Comparison of ENCODE assay signal across 12 cellular contexts in genomic region chr9:121876658-121877271, GRCh38.
DNase-seq lines count a peak whose midpoint lies in the region; ATAC-seq and TF ChIP-seq lines count a peak whose summit lies in the region.
"Had no signal": no experiment of that assay in that cellular context is flagged by ENCODE, and none has a peak within 500 bp of the region (broad histone marks: within the 10 kb centered on the region; RNA-seq: fewer than 3 reads in every experiment).

No MANE protein-coding gene starts in this region.

- H3K9me2 ChIP-seq in PC-3 (replicated peaks; ENCODE audit: low read length) = no peaks in the 10 kb centered on the region
- H3K9me2 ChIP-seq in hepatocyte (replicated peaks; ENCODE audit: insufficient read depth) = no peaks in the 10 kb centered on the region

- no peak overlapping the region for H3K9ac ChIP-seq in PC-3 (ENCODE audit: low read length)
- H3K9ac ChIP-seq: neural progenitor cell had no signal

- H2AFZ ChIP-seq in PC-3 (ENCODE audit: low read length) = no peak overlapping the region
- no peak overlapping the region for H2AFZ ChIP-seq in hepatocyte
- H2AFZ ChIP-seq: neural progenitor cell had no signal

- WGBS in hepatocyte (ENCODE audit: low lambda C conversion rate, missing lambda C conversion rate) = 86% methylated on average over 13 of the region's 13 CpGs

- no peaks in the 10 kb centered on the region for H3K79me2 ChIP-seq in PC-3 (ENCODE audit: low read length)
- no peaks in the 10 kb centered on the region for H3K79me2 ChIP-seq in hepatocyte

- POLR2A ChIA-PET in PC-3 (lab: Charles Lee; ENCODE audit: unreplicated experiment) = no interaction called here

- no TSS peak for BruUV-seq in PC-3 (replicated peaks; lab: Mats Ljungman, UMichigan)

- H3K4me2 ChIP-seq in PC-3 (ENCODE audit: low read length) (no peak overlapping the region), hepatocyte (no peak overlapping the region)
- H3K4me2 ChIP-seq: neural progenitor cell had no signal

- CTCF ChIA-PET in PC-3 (lab: Charles Lee) = no interaction called here

- H3K9me3 ChIP-seq in PC-3 (ENCODE audit: low read length) = no peaks in the 10 kb centered on the region
- no peaks in the 10 kb centered on the region for H3K9me3 ChIP-seq in hepatocyte (ENCODE audit: low read depth)
- H3K9me3 ChIP-seq: BE2C had no signal

- peaks cover 2% of the 10 kb centered on the region; the same call in 1 of the 2 replicates for H3K4me1 ChIP-seq in PC-3 (ENCODE audit: insufficient read depth, low read length)
- H3K4me1 ChIP-seq in hepatocyte (ENCODE audit: insufficient read depth) = no peaks in the 10 kb centered on the region
- H3K4me1 ChIP-seq: BE2C had no signal

- no peaks in the 10 kb centered on the region for H3K36me3 ChIP-seq in PC-3 (ENCODE audit: low read depth, low read length)
- H3K36me3 ChIP-seq in hepatocyte (replicated peaks; ENCODE audit: insufficient read depth, low read depth) = no peaks in the 10 kb centered on the region
- H3K36me3 ChIP-seq: BE2C, neural progenitor cell had no signal

- H4K20me1 ChIP-seq in PC-3 (ENCODE audit: low read length) (no peaks in the 10 kb centered on the region), hepatocyte (ENCODE audit: insufficient read depth, poor library complexity, severe bottlenecking) (no peaks in the 10 kb centered on the region)

- H3K27me3 ChIP-seq in PC-3 (ENCODE audit: low read length) = no peaks in the 10 kb centered on the region
- H3K27me3 ChIP-seq in hepatocyte = peaks cover 3% of the 10 kb centered on the region
- H3K27me3 ChIP-seq: BE2C, neural progenitor cell had no signal

- no peaks in the 10 kb centered on the region for H3F3A ChIP-seq in PC-3 (ENCODE audit: low read length, unreplicated experiment)

- peak; percentile 69 for DNase-seq in AG08396 (ENCODE audit: low spot score)
- DNase-seq in PC-3 = peak; percentile 25
- peak; percentile 42 for DNase-seq in epithelial cell of esophagus (ENCODE audit: low read depth)
- DNase-seq in kidney tubule cell (ENCODE audit: low spot score) = peak; percentile 81
- no peak for DNase-seq in germinal center (ENCODE audit: low spot score)
- DNase-seq in hepatocyte (ENCODE audit: low spot score) = no peak
- DNase-seq: BE2C, NCI-H2029 had no signal

- ATAC-seq in PC-3 (peak; percentile 64), GM18520 (IDR thresholded peaks at IDR 0.05; ENCODE audit: unreplicated experiment) (no peak), HG03095 (IDR thresholded peaks at IDR 0.05; ENCODE audit: unreplicated experiment) (no peak)
- ATAC-seq: esophagus mucosa had no signal

- intact Hi-C loops in PC-3 (cut with micrococcal nuclease) = no loop called here

- H3K27ac ChIP-seq in PC-3 (ENCODE audit: low read length) (no peak overlapping the region), hepatocyte (no peak overlapping the region)
- H3K27ac ChIP-seq: neural progenitor cell had no signal

- H3K4me3 ChIP-seq in PC-3 (ENCODE audit: low read length) (no peak overlapping the region), epithelial cell of esophagus (ENCODE audit: low read length) (no peak overlapping the region), hepatocyte (no peak overlapping the region)
- H3K4me3 ChIP-seq: neural progenitor cell had no signal

- no peak for TF ChIP-seq CTCF in PC-3 (conservative IDR thresholded peaks at IDR 0.05; ENCODE audit: low read depth, low read length)
- no peak for TF ChIP-seq CTCF in epithelial cell of esophagus (IDR thresholded peaks at IDR 0.05; ENCODE audit: insufficient read depth, low read depth, low read length, missing control alignments)
- TF ChIP-seq CTCF in hepatocyte (IDR thresholded peaks at IDR 0.05; ENCODE audit: poor library complexity) = no peak

Comparison
In these comparisons a context has a peak if more than half of its experiments do, and no peak if none do; other contexts are left out.
1. DNase-seq: peak in AG08396 (single experiment), PC-3 (single experiment), epithelial cell of esophagus (single experiment) and kidney tubule cell (single experiment); none in germinal center (single experiment) and hepatocyte (single experiment).